In genomic region chr18:58400337-58400885, GRCh38 we compare ENCODE assay signal across 10 cellular contexts.
A peak's percentile ranks its signal among the peaks of the same experiment; 100 is the strongest.
DNase-seq lines count a peak whose midpoint lies in the region; ATAC-seq lines count a peak whose summit lies in the region.
"Had no signal": no experiment of that assay in that cellular context is flagged by ENCODE, and none has a peak within 500 bp of the region (broad histone marks: within the 10 kb centered on the region; RNA-seq: fewer than 3 reads in every experiment).

No MANE protein-coding gene starts in this region.

- DNase-seq in AG20443 (ENCODE audit: low spot score) = peak; percentile 83
- DNase-seq in activated T-cell treated with anti-CD3 and anti-CD28 coated beads, Interleukin-2, amount 50 U/mL, for 4 hours = no peak
- DNase-seq in islet precursor cell = peak; percentile 14
- DNase-seq in NCI-H82 (lab: John Stamatoyannopoulos, UW) = no peak
- no peak for DNase-seq in NCI-H524 (lab: John Stamatoyannopoulos, UW)
- DNase-seq in retina = no peak
- no peak for DNase-seq in activated naive CD8-positive, alpha-beta T cell treated with anti-CD3 and anti-CD28 coated beads for 36 hours
- DNase-seq: midbrain had no signal

- peak; percentile 35 for ATAC-seq in GM18519 (IDR thresholded peaks at IDR 0.05; ENCODE audit: low FRiP score, unreplicated experiment)
- peak; percentile 68 to 79 for ATAC-seq in activated T-cell treated with anti-CD3 and anti-CD28 coated beads, Interleukin-2, amount 50 U/mL, for 4 hours

- H3K27me3 Mint-ChIP-seq in activated T-cell treated with anti-CD3 and anti-CD28 coated beads, Interleukin-2, amount 50 U/mL, for 4 hours (ENCODE audit: low read depth) = peaks cover 3% of the 10 kb centered on the region
- H3K27me3 Mint-ChIP-seq in activated naive CD8-positive, alpha-beta T cell treated with anti-CD3 and anti-CD28 coated beads for 36 hours = no peaks in the 10 kb centered on the region
- H3K27me3 Mint-ChIP-seq: activated naive CD8-positive, alpha-beta T cell treated with anti-CD3 and anti-CD28 coated beads, Interleukin-2, amount 10 ng/mL, durations not matched to agents 7 days and 5 days had no signal

- H3K36me3 Mint-ChIP-seq in activated T-cell treated with anti-CD3 and anti-CD28 coated beads, Interleukin-2, amount 50 U/mL, for 4 hours (ENCODE audit: insufficient read depth) = no peaks in the 10 kb centered on the region
- H3K36me3 Mint-ChIP-seq in activated naive CD8-positive, alpha-beta T cell treated with anti-CD3 and anti-CD28 coated beads for 36 hours = no peaks in the 10 kb centered on the region
- H3K36me3 Mint-ChIP-seq: activated naive CD8-positive, alpha-beta T cell treated with anti-CD3 and anti-CD28 coated beads, Interleukin-2, amount 10 ng/mL, durations not matched to agents 7 days and 5 days had no signal

- no peaks in the 10 kb centered on the region for H3K9me3 Mint-ChIP-seq in activated T-cell treated with anti-CD3 and anti-CD28 coated beads, Interleukin-2, amount 50 U/mL, for 4 hours
- H3K9me3 Mint-ChIP-seq in activated naive CD8-positive, alpha-beta T cell treated with anti-CD3 and anti-CD28 coated beads for 36 hours = no peaks in the 10 kb centered on the region
- H3K9me3 Mint-ChIP-seq: activated naive CD8-positive, alpha-beta T cell treated with anti-CD3 and anti-CD28 coated beads, Interleukin-2, amount 10 ng/mL, durations not matched to agents 7 days and 5 days had no signal

- peaks cover 12% of the 10 kb centered on the region for H3K4me1 Mint-ChIP-seq in activated T-cell treated with anti-CD3 and anti-CD28 coated beads, Interleukin-2, amount 50 U/mL, for 4 hours (ENCODE audit: low read depth)
- peaks cover 15% of the 10 kb centered on the region for H3K4me1 Mint-ChIP-seq in activated naive CD8-positive, alpha-beta T cell treated with anti-CD3 and anti-CD28 coated beads for 36 hours

- no peak overlapping the region for H3K4me3 Mint-ChIP-seq in activated T-cell treated with anti-CD3 and anti-CD28 coated beads, Interleukin-2, amount 50 U/mL, for 4 hours
- no peak overlapping the region for H3K4me3 Mint-ChIP-seq in activated naive CD8-positive, alpha-beta T cell treated with anti-CD3 and anti-CD28 coated beads for 36 hours
- H3K4me3 Mint-ChIP-seq: activated naive CD8-positive, alpha-beta T cell treated with anti-CD3 and anti-CD28 coated beads, Interleukin-2, amount 10 ng/mL, durations not matched to agents 7 days and 5 days had no signal

- H3K27ac Mint-ChIP-seq in activated naive CD8-positive, alpha-beta T cell treated with anti-CD3 and anti-CD28 coated beads for 36 hours = no peak overlapping the region
- H3K27ac Mint-ChIP-seq: activated naive CD8-positive, alpha-beta T cell treated with anti-CD3 and anti-CD28 coated beads, Interleukin-2, amount 10 ng/mL, durations not matched to agents 7 days and 5 days had no signal

Comparison
In these comparisons a context has a peak if more than half of its experiments do, and no peak if none do; other contexts are left out.
1. DNase-seq: peak in AG20443 (single experiment) and islet precursor cell (single experiment); none in activated T-cell treated with anti-CD3 and anti-CD28 coated beads, Interleukin-2, amount 50 U/mL, for 4 hours (single experiment), NCI-H82 (single experiment), NCI-H524 (0 of 2), retina (single experiment) and activated naive CD8-positive, alpha-beta T cell treated with anti-CD3 and anti-CD28 coated beads for 36 hours (single experiment).